1 cellular context compared by ENCODE assay signal in genomic region chr21:41769521-41769920, GRCh38.
TF ChIP-seq lines count a peak whose summit lies in the region.

No MANE protein-coding gene starts in this region.

TF ChIP-seq in HepG2, 621 proteins besides CTCF, POLR2A, EP300 and RAD21 (continued from another document):
- TF ChIP-seq, protein P1, sequence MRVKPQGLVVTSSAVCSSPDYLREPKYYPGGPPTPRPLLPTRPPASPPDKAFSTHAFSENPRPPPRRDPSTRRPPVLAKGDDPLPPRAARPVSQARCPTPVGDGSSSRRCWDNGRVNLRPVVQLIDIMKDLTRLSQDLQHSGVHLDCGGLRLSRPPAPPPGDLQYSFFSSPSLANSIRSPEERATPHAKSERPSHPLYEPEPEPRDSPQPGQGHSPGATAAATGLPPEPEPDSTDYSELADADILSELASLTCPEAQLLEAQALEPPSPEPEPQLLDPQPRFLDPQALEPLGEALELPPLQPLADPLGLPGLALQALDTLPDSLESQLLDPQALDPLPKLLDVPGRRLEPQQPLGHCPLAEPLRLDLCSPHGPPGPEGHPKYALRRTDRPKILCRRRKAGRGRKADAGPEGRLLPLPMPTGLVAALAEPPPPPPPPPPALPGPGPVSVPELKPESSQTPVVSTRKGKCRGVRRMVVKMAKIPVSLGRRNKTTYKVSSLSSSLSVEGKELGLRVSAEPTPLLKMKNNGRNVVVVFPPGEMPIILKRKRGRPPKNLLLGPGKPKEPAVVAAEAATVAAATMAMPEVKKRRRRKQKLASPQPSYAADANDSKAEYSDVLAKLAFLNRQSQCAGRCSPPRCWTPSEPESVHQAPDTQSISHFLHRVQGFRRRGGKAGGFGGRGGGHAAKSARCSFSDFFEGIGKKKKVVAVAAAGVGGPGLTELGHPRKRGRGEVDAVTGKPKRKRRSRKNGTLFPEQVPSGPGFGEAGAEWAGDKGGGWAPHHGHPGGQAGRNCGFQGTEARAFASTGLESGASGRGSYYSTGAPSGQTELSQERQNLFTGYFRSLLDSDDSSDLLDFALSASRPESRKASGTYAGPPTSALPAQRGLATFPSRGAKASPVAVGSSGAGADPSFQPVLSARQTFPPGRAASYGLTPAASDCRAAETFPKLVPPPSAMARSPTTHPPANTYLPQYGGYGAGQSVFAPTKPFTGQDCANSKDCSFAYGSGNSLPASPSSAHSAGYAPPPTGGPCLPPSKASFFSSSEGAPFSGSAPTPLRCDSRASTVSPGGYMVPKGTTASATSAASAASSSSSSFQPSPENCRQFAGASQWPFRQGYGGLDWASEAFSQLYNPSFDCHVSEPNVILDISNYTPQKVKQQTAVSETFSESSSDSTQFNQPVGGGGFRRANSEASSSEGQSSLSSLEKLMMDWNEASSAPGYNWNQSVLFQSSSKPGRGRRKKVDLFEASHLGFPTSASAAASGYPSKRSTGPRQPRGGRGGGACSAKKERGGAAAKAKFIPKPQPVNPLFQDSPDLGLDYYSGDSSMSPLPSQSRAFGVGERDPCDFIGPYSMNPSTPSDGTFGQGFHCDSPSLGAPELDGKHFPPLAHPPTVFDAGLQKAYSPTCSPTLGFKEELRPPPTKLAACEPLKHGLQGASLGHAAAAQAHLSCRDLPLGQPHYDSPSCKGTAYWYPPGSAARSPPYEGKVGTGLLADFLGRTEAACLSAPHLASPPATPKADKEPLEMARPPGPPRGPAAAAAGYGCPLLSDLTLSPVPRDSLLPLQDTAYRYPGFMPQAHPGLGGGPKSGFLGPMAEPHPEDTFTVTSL (CRISPR knock-in tag; IDR thresholded peaks at IDR 0.05; ENCODE audit: borderline replicate concordance): no peak
TF ChIP-seq in HepG2: peak in this region for 0.
